In genomic region chr5:95816341-95816740, GRCh38 we compare ENCODE assay signal across 21 cellular contexts. TPM values are rescaled to one million over a fixed set of nuclear protein-coding genes. Genes with fewer than 3 reads are reported as not detected.
DNase-seq lines count a peak whose midpoint lies in the region; ATAC-seq, FAIRE-seq and TF ChIP-seq lines count a peak whose summit lies in the region.
"Had no signal": no experiment of that assay in that cellular context is flagged by ENCODE, and none has a peak within 500 bp of the region (broad histone marks: within the 10 kb centered on the region; RNA-seq: fewer than 3 reads in every experiment).

No MANE protein-coding gene starts in this region.

- H2AFZ ChIP-seq in DND-41 (ENCODE audit: low read depth, low read length), result no peak overlapping the region
- no peak overlapping the region for H2AFZ ChIP-seq in K562 (ENCODE audit: low read depth, low read length)

- peaks cover 44% of the 10 kb centered on the region for H3K36me3 Mint-ChIP-seq in activated CD4-positive, alpha-beta T cell treated with anti-CD3 and anti-CD28 coated beads, Interleukin-2, amount 10 ng/mL, durations not matched to agents 24 days and 14 days (ENCODE audit: low read depth)

- H3K27ac Mint-ChIP-seq in activated CD4-positive, alpha-beta T cell treated with anti-CD3 and anti-CD28 coated beads, Interleukin-2, amount 10 ng/mL, durations not matched to agents 24 days and 14 days, result no peak overlapping the region
- H3K27ac Mint-ChIP-seq: nephron progenitor cell had no signal

- H3K36me3 ChIP-seq in DND-41 (ENCODE audit: insufficient read depth, low read length) (peaks cover 86% of the 10 kb centered on the region), K562 (ENCODE audit: control insufficient read depth, insufficient read depth, low read length) (no peaks in the 10 kb centered on the region), gastrocnemius medialis (peaks cover 0 to 64% of the 10 kb centered on the region in 2 donors), A673 (ENCODE audit: insufficient read depth, low read length, poor library complexity, severe bottlenecking) (no peaks in the 10 kb centered on the region)
- H3K36me3 ChIP-seq: prostate gland had no signal

- H3K79me2 ChIP-seq in DND-41 (ENCODE audit: insufficient read depth, low read length) (peaks cover 76% of the 10 kb centered on the region), K562 (ENCODE audit: control insufficient read depth, insufficient read depth, low read length) (no peaks in the 10 kb centered on the region)

- H3K27me3 ChIP-seq in DND-41 (ENCODE audit: insufficient read depth, low read length, poor library complexity), result no peaks in the 10 kb centered on the region
- H3K27me3 ChIP-seq in K562 (ENCODE audit: control insufficient read depth in 2 of 2, insufficient read depth in 2 of 2, low read length in 2 of 2), result no peaks in the 10 kb centered on the region
- H3K27me3 ChIP-seq in gastrocnemius medialis, result no peaks in the 10 kb centered on the region
- no peaks in the 10 kb centered on the region for H3K27me3 ChIP-seq in A673 (replicated peaks; ENCODE audit: insufficient read depth, low read depth, low read length, poor library complexity)
- H3K27me3 ChIP-seq: SJSA1 had no signal

- CTCF ChIA-PET in K562 (lab: Yijun Ruan, JAX; ENCODE audit: low intra/inter-chr PET ratio), result no interaction called here
- CTCF ChIA-PET in A673 (lab: Charles Lee), result no interaction called here

- no peak for TF ChIP-seq POLR2A in K562 (conservative IDR thresholded peaks at IDR 0.05)
- TF ChIP-seq POLR2A in gastrocnemius medialis (IDR thresholded peaks at IDR 0.05), result no peak

- DNase-seq in activated CD4-positive, alpha-beta T cell treated with anti-CD3 and anti-CD28 coated beads, Interleukin-2, amount 10 ng/mL, durations not matched to agents 24 days and 14 days, result no peak
- no peak for DNase-seq in activated CD4-positive, alpha-beta T cell treated with anti-CD3 and anti-CD28 coated beads, Interleukin-2, amount 50 U/mL, for 4 hours
- DNase-seq in DND-41 (no peak), K562 (ENCODE audit: extremely low read depth in 1 of 4, low spot score in 3 of 4) (no peak), gastrocnemius medialis (no peak), A673 (ENCODE audit: low spot score) (no peak)
- DNase-seq: activated CD4-positive, alpha-beta T cell treated with anti-CD3 and anti-CD28 coated beads, Interleukin-2, amount 50 U/mL, for 48 hours; DMS79; islet precursor cell; NCI-H1436; NCI-H2171 treated with DMSO at 0.1 percent for 48 hours; nephron progenitor cell; stimulated activated CD8-positive, alpha-beta memory T cell treated with anti-CD3 and anti-CD28 coated beads, Interleukin-4, amount 100 ng/mL, for 48 hours had no signal

- H3K27me3 Mint-ChIP-seq in activated CD4-positive, alpha-beta T cell treated with anti-CD3 and anti-CD28 coated beads, Interleukin-2, amount 10 ng/mL, durations not matched to agents 24 days and 14 days, result no peaks in the 10 kb centered on the region

- H3K4me3 ChIP-seq in DND-41 (ENCODE audit: low read depth in 1 of 2, low read length in 2 of 2), result no peak overlapping the region
- H3K4me3 ChIP-seq in K562, result no peak overlapping the region
- peak overlapping the region in 2 of 4 donors; percentile 78 to 91 for H3K4me3 ChIP-seq in gastrocnemius medialis
- no peak overlapping the region for H3K4me3 ChIP-seq in A673 (ENCODE audit: low read depth, low read length, poor library complexity, severe bottlenecking)
- H3K4me3 ChIP-seq: prostate gland, SJSA1 had no signal

- no peaks in the 10 kb centered on the region for H3K9me1 ChIP-seq in K562 (ENCODE audit: control insufficient read depth, insufficient read depth, low read length)

- H3K9me3 ChIP-seq in DND-41 (ENCODE audit: insufficient read depth, low read length, severe bottlenecking) (no peaks in the 10 kb centered on the region), K562 (replicated peaks; ENCODE audit: control insufficient read depth, insufficient read depth, low read depth, low read length) (no peaks in the 10 kb centered on the region), gastrocnemius medialis (no peaks in the 10 kb centered on the region), A673 (ENCODE audit: low read depth, low read length, poor library complexity, severe bottlenecking) (no peaks in the 10 kb centered on the region)
- H3K9me3 ChIP-seq: prostate gland, SJSA1 had no signal

- TF ChIP-seq CTCF in DND-41 (IDR thresholded peaks at IDR 0.05; ENCODE audit: borderline replicate concordance, extremely low read depth, low read length, poor library complexity, severe bottlenecking) (no peak), K562 (IDR thresholded peaks at IDR 0.05 in 2 of 3, conservative IDR thresholded peaks at IDR 0.05 in 1 of 3; ENCODE audit: insufficient read depth in 2 of 3, low read depth in 1 of 3, low read length in 3 of 3) (no peak), gastrocnemius medialis (IDR thresholded peaks at IDR 0.05 in 4 of 5, conservative IDR thresholded peaks at IDR 0.05 in 1 of 5) (no peak), A673 (conservative IDR thresholded peaks at IDR 0.05; ENCODE audit: low read depth, low read length) (no peak)

- H3K9me3 Mint-ChIP-seq in activated CD4-positive, alpha-beta T cell treated with anti-CD3 and anti-CD28 coated beads, Interleukin-2, amount 10 ng/mL, durations not matched to agents 24 days and 14 days, result no peaks in the 10 kb centered on the region
- H3K9me3 Mint-ChIP-seq: activated T-helper 2 cell treated with anti-CD3 and anti-CD28 coated beads, Interferon-gamma antibody, Interleukin-2, Interleukin-4, amounts not matched to agents 10 μg/mL and 5 μg/mL and 100 μg/mL, durations not matched to agents 14 hours and 24 hours and 36 hours; nephron progenitor cell had no signal

- POLR2A ChIA-PET in K562 (lab: Yijun Ruan, JAX), result interaction anchor here (0.6 kb wide), 1 partner anchor 58 kb away, joined by 4 read pairs; no protein-coding TSS in a partner anchor
- POLR2A ChIA-PET in A673 (lab: Charles Lee; ENCODE audit: low non-redundant PET), result no interaction called here

- TF ChIP-seq RAD21 in K562 (CRISPR knock-in tag; conservative IDR thresholded peaks at IDR 0.05 in 1 of 2, IDR thresholded peaks at IDR 0.05 in 1 of 2), result no peak

- H3K4me2 ChIP-seq in DND-41 (ENCODE audit: insufficient read depth, low read length) (0 out of 2 replicates have a peak overlapping the region, but pooled peaks have one; percentile 36), K562 (ENCODE audit: insufficient read depth, low read length) (no peak overlapping the region)

- no peak for TF ChIP-seq EP300 in K562 (IDR thresholded peaks at IDR 0.05; ENCODE audit: low read length)

- in situ Hi-C loops in K562 (cut with MboI), result no loop called here
- in situ Hi-C loops in gastrocnemius medialis (cut with MboI; ENCODE audit: low sequenced_read_pairs in 4 of 4), result no loop called here

- H3K4me3 Mint-ChIP-seq in activated CD4-positive, alpha-beta T cell treated with anti-CD3 and anti-CD28 coated beads, Interleukin-2, amount 10 ng/mL, durations not matched to agents 24 days and 14 days, result peak overlapping the region; percentile 3
- H3K4me3 Mint-ChIP-seq: nephron progenitor cell had no signal

- intact Hi-C loops in activated CD4-positive, alpha-beta T cell treated with anti-CD3 and anti-CD28 coated beads, Interleukin-2, amount 10 ng/mL, durations not matched to agents 24 days and 14 days (cut with micrococcal nuclease), result no loop called here
- intact Hi-C loops in K562 (cut with micrococcal nuclease) (no loop called here), gastrocnemius medialis (cut with DNase I; ENCODE audit: low total_unique reads) (loop anchor here (2.0 kb wide), 1 partner anchor 36 kb away; no protein-coding TSS in a partner anchor), A673 (cut with micrococcal nuclease; ENCODE audit: unreplicated experiment) (no loop called here)

- H3K4me1 ChIP-seq in DND-41 (ENCODE audit: insufficient read depth, low read length) (peaks cover 80% of the 10 kb centered on the region), K562 (replicated peaks in 1 of 2; ENCODE audit: control insufficient read depth in 2 of 2, insufficient read depth in 2 of 2, low read length in 2 of 2) (peaks cover 10 to 11% of the 10 kb centered on the region in 2 experiments; a peak in 4 of 5 replicates), gastrocnemius medialis (peaks cover 61 to 79% of the 10 kb centered on the region in 2 donors), A673 (ENCODE audit: insufficient read depth, low read length, poor library complexity, severe bottlenecking) (peaks cover 22% of the 10 kb centered on the region)

- H3K27ac ChIP-seq in DND-41 (ENCODE audit: low read length) (no peak overlapping the region), K562 (ENCODE audit: extremely low read depth, low read depth, low read length) (no peak overlapping the region), gastrocnemius medialis (peak overlapping the region; percentile 87 to 92 (median 91)), A673 (ENCODE audit: low read depth, low read length, poor library complexity, severe bottlenecking) (no peak overlapping the region)
- H3K27ac ChIP-seq: prostate gland, SJSA1 had no signal

- BruUV-seq in K562 (replicated peaks; lab: Mats Ljungman, UMichigan) (no TSS peak), A673 (replicated peaks; lab: Mats Ljungman, UMichigan) (no TSS peak)

- 34% methylated on average over 6 of the region's 8 CpGs for WGBS in K562 (ENCODE audit: insufficient coverage, low coverage, missing lambda C conversion rate)

- ATAC-seq in DND-41 (ENCODE audit: insufficient read depth, low read depth) (no peak), K562 (no peak), gastrocnemius medialis (no peak), HG03354 (IDR thresholded peaks at IDR 0.05; ENCODE audit: poor library complexity, severe bottlenecking, unreplicated experiment) (no peak), HG03135 (IDR thresholded peaks at IDR 0.05; ENCODE audit: unreplicated experiment) (no peak)

- H4K20me1 ChIP-seq in DND-41 (ENCODE audit: insufficient read depth, low read length) (peaks cover 44% of the 10 kb centered on the region), K562 (replicated peaks; ENCODE audit: control insufficient read depth, insufficient read depth, low read length) (no peaks in the 10 kb centered on the region)

- H3K9ac ChIP-seq in DND-41 (ENCODE audit: low read depth, low read length) (no peak overlapping the region), K562 (ENCODE audit: insufficient read depth in 1 of 2, low read depth in 2 of 2, low read length in 2 of 2) (no peak overlapping the region)

- H3K4me1 Mint-ChIP-seq in activated CD4-positive, alpha-beta T cell treated with anti-CD3 and anti-CD28 coated beads, Interleukin-2, amount 10 ng/mL, durations not matched to agents 24 days and 14 days, result peaks cover 63% of the 10 kb centered on the region

- FAIRE-seq in K562 (lab: Jason Lieb, UNC), result no peak
- FAIRE-seq: HTR-8/SVneo, small intestine, TTC549 had no signal

RNA-seq across cellular contexts. Expression of gene GLRX, which starts 6.2 kb away (rescaled TPM):
- 13.5 and 17.3 TPM in 2 replicates for total RNA-seq in activated CD4-positive, alpha-beta T cell treated with anti-CD3 and anti-CD28 coated beads, Interleukin-2, amount 10 ng/mL, durations not matched to agents 24 days and 14 days
- total RNA-seq in K562 (2011; cell fraction: chromatin; rRNA removed; ENCODE audit: low replicate concordance), result 4.8 and 5.3 TPM in 2 replicates
- total RNA-seq in K562 (2011; cell fraction: nucleolus; rRNA removed), result 5.4 and 6.7 TPM in 2 replicates
- total RNA-seq in K562 (2011; cell fraction: nucleoplasm; rRNA removed), result 4.9 and 5.2 TPM in 2 replicates
- 3.3 and 3.6 TPM in 2 replicates for total RNA-seq in K562 (2014; rRNA removed)
- total RNA-seq in K562 (2014; rRNA removed; fragmentation: Illumina TruSeq; extraction: Trizol), result 2.0 and 2.3 TPM in 2 replicates
- 3.1 and 3.6 TPM in 2 replicates for total RNA-seq in K562 (2015; rRNA removed; fragmentation: Illumina TruSeq; extraction: Trizol)
- total RNA-seq in K562 (2021), result 2.9 and 4.4 TPM in 2 replicates
- polyA plus RNA-seq in K562 (2011; rRNA removed), result 6.2 and 7.3 TPM in 2 replicates
- polyA plus RNA-seq in K562 (2011; cell fraction: cytosol; rRNA removed), result 2.5 and 4.4 TPM in 2 replicates
- polyA plus RNA-seq in K562 (2011; cell fraction: nucleus; rRNA removed), result 2.8 and 5.8 TPM in 2 replicates
- polyA plus RNA-seq in K562 (2012), result 13.4 and 13.6 TPM in 2 replicates
- 4.6 and 6.4 TPM in 2 replicates for polyA plus RNA-seq in K562 (2014; fragmentation: Illumina TruSeq; extraction: Trizol)
- 10 to 100 TPM; 10.5 to 11.2 TPM for polyA plus RNA-seq in K562 (2014; fragmentation: Nextera tagmentation; extraction: Ambion mirVana)
- 4.9 and 11.1 TPM in 2 replicates for polyA plus RNA-seq in K562 (2014; rRNA removed)
- polyA minus RNA-seq in K562 (2011; rRNA and poly(A)+ RNA removed), result 3.1 and 6.2 TPM in 2 replicates
- polyA minus RNA-seq in K562 (2011; cell fraction: cytosol; rRNA and poly(A)+ RNA removed), result 0.82 and 2.5 TPM in 2 replicates
- 1.9 and 2.6 TPM in 2 replicates for polyA minus RNA-seq in K562 (2011; cell fraction: nucleus; rRNA and poly(A)+ RNA removed)
- total RNA-seq in gastrocnemius medialis, result 1,000 to 10,000 TPM; 1,042 to 2,721 (median 1,859) TPM
- total RNA-seq in A673 (2021), result 27.3 and 28.6 TPM in 2 replicates

Comparison
In these comparisons a context has a peak if more than half of its experiments do, and no peak if none do; other contexts are left out.
1. H3K27ac ChIP-seq: peak in gastrocnemius medialis (4 of 4); none in DND-41 (single experiment), K562 (single experiment) and A673 (single experiment).
2. RNA of gene GLRX, which starts 6.2 kb away (total RNA-seq): 1,042 to 2,721 TPM in gastrocnemius medialis; 27.3 to 28.6 TPM in A673, 13.5 to 17.3 TPM in activated CD4-positive, alpha-beta T cell treated with anti-CD3 and anti-CD28 coated beads, Interleukin-2, amount 10 ng/mL, durations not matched to agents 24 days and 14 days and 2.0 to 6.7 TPM in K562; every median in the first group is over 10 times any median in the second.